In genomic region chr9:133862585-133863041, GRCh38 we compare ENCODE assay signal across 11 cellular contexts.
DNase-seq lines count a peak whose midpoint lies in the region; ATAC-seq and TF ChIP-seq lines count a peak whose summit lies in the region.
"Had no signal": no experiment of that assay in that cellular context is flagged by ENCODE, and none has a peak within 500 bp of the region (broad histone marks: within the 10 kb centered on the region; RNA-seq: fewer than 3 reads in every experiment).

No MANE protein-coding gene starts in this region.

- DNase-seq in NOMO-1 (lab: John Stamatoyannopoulos, UW; ENCODE audit: unreplicated experiment in 2 of 2) (peak; percentile 81 to 88), mucosa of gallbladder (ENCODE audit: low spot score) (peak; percentile 44), spleen (peak; percentile 83), NCI-H1092 (lab: John Stamatoyannopoulos, UW) (no peak), COLO668 (lab: John Stamatoyannopoulos, UW; ENCODE audit: unreplicated experiment) (no peak)
- no peak for DNase-seq in stimulated activated naive CD4-positive, alpha-beta T cell treated with Interleukin-2 at 50 U/mL for 16 hours (lab: John Stamatoyannopoulos, UW)
- DNase-seq: activated CD4-positive, alpha-beta T cell treated with anti-CD3 and anti-CD28 coated beads for 36 hours; NCI-H187 treated with DMSO at 0.1 percent for 48 hours had no signal

- TF ChIP-seq CTCF in spleen (IDR thresholded peaks at IDR 0.05 in 8 of 11, conservative IDR thresholded peaks at IDR 0.05 in 3 of 11), result no peak

- 18 to 30% (median 25%) methylated on average over 25 to 26 of the region's 26 CpGs for WGBS in spleen, 5 donors

- ATAC-seq in HG02973 (IDR thresholded peaks at IDR 0.05; ENCODE audit: unreplicated experiment), result no peak
- ATAC-seq: activated CD4-positive, alpha-beta T cell treated with anti-CD3 and anti-CD28 coated beads for 36 hours; Panc1 had no signal

- H3K4me1 ChIP-seq in duodenal mucosa (ENCODE audit: control insufficient read depth in 1 of 2, insufficient read depth in 2 of 2, low read length in 2 of 2) (peaks cover 6 to 13% of the 10 kb centered on the region in 2 donors), spleen (peaks cover 5 to 37% (median 19%) of the 10 kb centered on the region in 6 donors)

- H3K36me3 ChIP-seq in duodenal mucosa (ENCODE audit: control insufficient read depth in 1 of 2, insufficient read depth in 2 of 2, low read length in 2 of 2) (peaks cover 0 to 13% of the 10 kb centered on the region in 2 donors), spleen (peaks cover 0 to 25% (median 0%) of the 10 kb centered on the region in 6 donors)

- H3K27me3 ChIP-seq in duodenal mucosa (ENCODE audit: control insufficient read depth in 1 of 2, insufficient read depth in 2 of 2, low read length in 2 of 2), result no peaks in the 10 kb centered on the region
- no peaks in the 10 kb centered on the region for H3K27me3 ChIP-seq in spleen (replicated peaks in 1 of 7)

- intact Hi-C loops in spleen (cut with DNase I; ENCODE audit: low total_unique reads), result no loop called here

- peak overlapping the region; percentile 67 for H3K27ac ChIP-seq in duodenal mucosa (ENCODE audit: low read depth, low read length)
- peak overlapping the region; percentile 38 to 89 (median 75) for H3K27ac ChIP-seq in spleen

- H3K4me3 ChIP-seq in duodenal mucosa (ENCODE audit: low read depth in 1 of 2, low read length in 2 of 2) (peak overlapping the region; percentile 9 to 13), spleen (peak overlapping the region in 5 of 8 donors; percentile 7 to 49 (median 18))

- H3K9ac ChIP-seq in duodenal mucosa (ENCODE audit: low read depth in 1 of 2, low read length in 2 of 2), result no peak overlapping the region

- H3K9me3 ChIP-seq in duodenal mucosa (ENCODE audit: control insufficient read depth in 1 of 2, low read length in 2 of 2) (no peaks in the 10 kb centered on the region), spleen (peaks cover 0 to 15% (median 13%) of the 10 kb centered on the region in 8 donors)

- TF ChIP-seq POLR2A in spleen (IDR thresholded peaks at IDR 0.05), result no peak

Comparison
In these comparisons a context has a peak if more than half of its experiments do, and no peak if none do; other contexts are left out.
1. DNase-seq: peak in NOMO-1 (2 of 2), mucosa of gallbladder (single experiment) and spleen (single experiment); none in stimulated activated naive CD4-positive, alpha-beta T cell treated with Interleukin-2 at 50 U/mL for 16 hours (single experiment), NCI-H1092 (single experiment) and COLO668 (single experiment).